ENCODE assay signal across 8 cellular contexts in genomic region chr10:109773818-109774440, GRCh38.
DNase-seq lines count a peak whose midpoint lies in the region; TF ChIP-seq lines count a peak whose summit lies in the region.

No MANE protein-coding gene starts in this region.

- H3K9me3 ChIP-seq in uterus: no peaks in the 10 kb centered on the region

- no peak overlapping the region for H3K4me3 ChIP-seq in HFF-Myc (replicated peaks; ENCODE audit: low read depth, low read length)
- no peak overlapping the region for H3K4me3 ChIP-seq in uterus

- intact Hi-C loops in uterus (cut with DNase I; ENCODE audit: low total_unique reads): no loop called here

- H3K36me3 ChIP-seq in uterus: no peaks in the 10 kb centered on the region

- TF ChIP-seq CTCF in HFF-Myc (IDR thresholded peaks at IDR 0.05; ENCODE audit: low read depth, low read length, missing control alignments) (peak; percentile 45), uterus (IDR thresholded peaks at IDR 0.05) (peak in 3 of 4 experiments; percentile 12 to 15 (median 14))

- H3K27ac ChIP-seq in uterus: no peak overlapping the region

- no peaks in the 10 kb centered on the region for H3K4me1 ChIP-seq in uterus

- TF ChIP-seq POLR2A in uterus (IDR thresholded peaks at IDR 0.05): no peak

- DNase-seq in DMS53 treated with DMSO at 0.1 percent for 48 hours (lab: John Stamatoyannopoulos, UW; ENCODE audit: unreplicated experiment) (peak; percentile 14), HFF-Myc (ENCODE audit: extremely low read depth, low read depth) (no peak), RPMI7951 (ENCODE audit: low read depth) (peak; percentile 1), germinal center (ENCODE audit: low spot score) (peak; percentile 14), uterus (no peak), DMS153 (lab: John Stamatoyannopoulos, UW) (no peak), GM19238 (ENCODE audit: insufficient read length, low spot score) (no peak)
- no peak for DNase-seq in stimulated activated CD4-positive, alpha-beta T cell treated with anti-CD3 and anti-CD28 coated beads, Interleukin-4, amount 100 ng/mL, for 1 hour

- no peaks in the 10 kb centered on the region for H3K27me3 ChIP-seq in uterus

Comparison
In these comparisons a context has a peak if more than half of its experiments do, and no peak if none do; other contexts are left out.
1. DNase-seq: peak in DMS53 treated with DMSO at 0.1 percent for 48 hours (single experiment), RPMI7951 (single experiment) and germinal center (single experiment); none in HFF-Myc (single experiment), uterus (0 of 2), stimulated activated CD4-positive, alpha-beta T cell treated with anti-CD3 and anti-CD28 coated beads, Interleukin-4, amount 100 ng/mL, for 1 hour (single experiment), DMS153 (single experiment) and GM19238 (single experiment).